ENCODE assay signal across 1 cellular context in the genomic region with DNA sequence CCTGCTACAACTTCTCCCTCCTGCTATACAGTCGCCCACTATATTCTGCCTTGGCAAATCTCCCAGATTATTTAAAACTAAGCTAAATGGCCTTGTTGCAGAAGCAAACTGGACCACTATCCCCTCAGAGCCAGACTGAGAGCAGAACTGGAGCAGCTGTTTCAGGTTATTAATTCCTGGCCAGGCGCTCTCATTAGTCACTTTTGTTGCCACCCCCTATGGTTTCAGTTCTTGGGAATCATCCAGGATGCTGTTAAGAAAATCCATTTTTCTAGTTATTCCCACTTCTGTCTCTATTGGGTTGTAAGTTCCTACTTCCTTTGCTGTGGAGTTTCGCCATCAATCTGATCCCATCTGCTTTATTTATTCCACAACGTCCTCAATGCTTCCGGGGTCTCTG.
TF ChIP-seq lines count a peak whose summit lies in the region.

No MANE protein-coding gene starts in this region.

TF ChIP-seq in WTC11, 78 proteins besides CTCF, POLR2A, EP300 and RAD21 (continued from another document):
- TF ChIP-seq AR (CRISPR knock-in tag; IDR thresholded peaks at IDR 0.05) (no peak), E2F5 (CRISPR knock-in tag; IDR thresholded peaks at IDR 0.05) (no peak), ZNF263 (CRISPR knock-in tag; IDR thresholded peaks at IDR 0.05; ENCODE audit: low read depth) (no peak), RELA (CRISPR knock-in tag; IDR thresholded peaks at IDR 0.05; ENCODE audit: borderline replicate concordance) (no peak), ZNF232 (CRISPR knock-in tag; IDR thresholded peaks at IDR 0.05) (no peak), CREM (CRISPR knock-in tag; IDR thresholded peaks at IDR 0.05) (no peak), SOX15 (CRISPR knock-in tag; IDR thresholded peaks at IDR 0.05) (no peak)
- TF ChIP-seq, protein P1, sequence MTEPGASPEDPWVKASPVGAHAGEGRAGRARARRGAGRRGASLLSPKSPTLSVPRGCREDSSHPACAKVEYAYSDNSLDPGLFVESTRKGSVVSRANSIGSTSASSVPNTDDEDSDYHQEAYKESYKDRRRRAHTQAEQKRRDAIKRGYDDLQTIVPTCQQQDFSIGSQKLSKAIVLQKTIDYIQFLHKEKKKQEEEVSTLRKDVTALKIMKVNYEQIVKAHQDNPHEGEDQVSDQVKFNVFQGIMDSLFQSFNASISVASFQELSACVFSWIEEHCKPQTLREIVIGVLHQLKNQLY (CRISPR knock-in tag; IDR thresholded peaks at IDR 0.05): no peak
